In the genomic region with DNA sequence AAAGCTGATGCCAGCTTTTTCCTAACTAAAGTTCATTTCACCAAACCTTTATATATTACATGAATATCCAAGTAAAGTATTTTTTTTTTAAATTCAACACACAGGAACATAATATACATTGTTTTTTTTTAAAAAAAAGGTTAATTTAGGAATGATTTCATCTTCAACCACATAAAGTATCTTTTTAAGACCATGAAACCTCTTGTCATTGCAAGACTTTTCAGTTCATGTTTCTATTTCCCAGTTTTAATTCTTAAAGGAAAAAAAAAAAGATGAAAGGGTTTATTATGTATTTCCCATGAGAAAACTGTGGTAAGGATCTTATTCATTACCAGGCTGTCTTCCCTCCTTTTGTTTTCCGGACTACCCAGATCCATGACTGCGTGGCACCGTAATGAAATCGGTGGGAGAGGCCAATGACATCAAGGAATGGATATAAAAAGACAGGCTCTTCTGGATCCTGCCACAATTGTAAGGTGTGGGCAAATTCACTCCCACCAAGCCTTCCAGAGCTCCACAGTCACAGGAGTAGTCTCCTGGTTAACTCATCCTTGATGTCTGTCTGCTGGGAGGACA, we compare ENCODE assay signal across 22 cellular contexts.
"Had no signal": no experiment of that assay in that cellular context is flagged by ENCODE, and none has a peak within 500 bp of the region (broad histone marks: within the 10 kb centered on the region; RNA-seq: fewer than 3 reads in every experiment).

No MANE protein-coding gene starts in this region.

- H3K4me2 ChIP-seq: smooth muscle cell had no signal

- H3K27me3 ChIP-seq: breast epithelium, dorsolateral prefrontal cortex, esophagus squamous epithelium, left lung, sigmoid colon, transverse colon had no signal

- H3K27ac Mint-ChIP-seq: activated naive CD8-positive, alpha-beta T cell treated with anti-CD3 and anti-CD28 coated beads for 36 hours; effector memory CD8-positive, alpha-beta T cell; naive thymus-derived CD8-positive, alpha-beta T cell; progenitor cell of endocrine pancreas; stimulated activated memory B cell treated with anti-CD40 and anti-IgM and Interleukin-4, amounts not matched to agents 10 μg/mL and 1 μg/mL and 100 μg/mL, for 72 hours; T-helper 2 cell treated with Interferon-gamma antibody and Interleukin-4, amounts not matched to agents 5 μg/mL and 100 μg/mL, for 36 hours had no signal

- H3K4me1 Mint-ChIP-seq: central memory CD8-positive, alpha-beta T cell had no signal

- ATAC-seq: effector memory CD8-positive, alpha-beta T cell; left lung; naive thymus-derived CD8-positive, alpha-beta T cell; stimulated activated memory B cell treated with anti-CD40 and anti-IgM and Interleukin-4, amounts not matched to agents 10 μg/mL and 1 μg/mL and 100 μg/mL, for 72 hours had no signal

- H3K27ac ChIP-seq: breast epithelium, esophagus squamous epithelium, left lung, sigmoid colon, transverse colon had no signal

- H3K36me3 ChIP-seq: breast epithelium had no signal

- H3K9me3 Mint-ChIP-seq: T-helper 2 cell treated with Interferon-gamma antibody and Interleukin-4, amounts not matched to agents 5 μg/mL and 100 μg/mL, for 36 hours had no signal

- H3K36me3 Mint-ChIP-seq: activated naive CD8-positive, alpha-beta T cell treated with anti-CD3 and anti-CD28 coated beads for 36 hours; naive thymus-derived CD8-positive, alpha-beta T cell had no signal

- DNase-seq: activated CD4-positive, alpha-beta T cell treated with anti-CD3 and anti-CD28 coated beads, Interleukin-2, amount 50 U/mL, for 4 hours; activated naive CD4-positive, alpha-beta T cell treated with Interleukin-2 at 50 U/mL for 16 hours; activated naive CD8-positive, alpha-beta T cell treated with anti-CD3 and anti-CD28 coated beads for 36 hours; activated T-cell treated with anti-CD3 and anti-CD28 coated beads, Interleukin-2, amount 50 U/mL, for 48 hours; amniotic stem cell; dorsolateral prefrontal cortex; effector memory CD8-positive, alpha-beta T cell; esophagus squamous epithelium; kidney glomerular epithelial cell; left lung; naive thymus-derived CD8-positive, alpha-beta T cell; retina; sigmoid colon; stimulated activated CD4-positive, alpha-beta T cell treated with anti-CD3 and anti-CD28 coated beads, Interleukin-15, amount 100 ng/mL, for 24 hours; transverse colon had no signal

- H3K4me3 ChIP-seq: breast epithelium, dorsolateral prefrontal cortex, esophagus squamous epithelium, left lung, lung, sigmoid colon, smooth muscle cell, transverse colon had no signal

- H3K4me3 Mint-ChIP-seq: activated naive CD8-positive, alpha-beta T cell treated with anti-CD3 and anti-CD28 coated beads for 36 hours; central memory CD8-positive, alpha-beta T cell; effector memory CD8-positive, alpha-beta T cell; naive thymus-derived CD8-positive, alpha-beta T cell; stimulated activated memory B cell treated with anti-CD40 and anti-IgM and Interleukin-4, amounts not matched to agents 10 μg/mL and 1 μg/mL and 100 μg/mL, for 72 hours; T-helper 2 cell treated with Interferon-gamma antibody and Interleukin-4, amounts not matched to agents 5 μg/mL and 100 μg/mL, for 36 hours had no signal

- H3K27me3 Mint-ChIP-seq: progenitor cell of endocrine pancreas; stimulated activated memory B cell treated with anti-CD40 and anti-IgM and Interleukin-4, amounts not matched to agents 10 μg/mL and 1 μg/mL and 100 μg/mL, for 72 hours had no signal

- H3K4me1 ChIP-seq: breast epithelium had no signal
